ENCODE assay signal across 32 cellular contexts in the genomic region with DNA sequence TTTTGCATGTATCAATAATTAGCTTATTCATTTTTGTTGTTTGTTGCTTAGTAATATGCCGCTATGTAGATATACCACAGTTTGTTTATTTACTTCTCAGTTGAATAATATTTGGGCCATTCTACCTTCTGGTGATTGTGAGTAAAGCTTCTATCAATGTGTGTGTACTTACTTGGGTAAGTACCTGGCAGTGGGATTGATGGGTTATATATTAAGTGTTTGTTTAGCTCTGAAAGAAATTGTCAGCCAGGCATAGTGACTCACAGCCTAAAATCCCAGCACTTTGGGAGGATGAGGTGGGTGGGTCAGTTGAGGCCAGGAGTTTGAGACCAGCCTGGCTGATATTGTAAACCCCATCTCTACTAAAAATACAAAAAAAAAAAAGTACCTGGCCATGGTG.
"Had no signal": no experiment of that assay in that cellular context is flagged by ENCODE, and none has a peak within 500 bp of the region (broad histone marks: within the 10 kb centered on the region; RNA-seq: fewer than 3 reads in every experiment).

No MANE protein-coding gene starts in this region.

- H3K27me3 ChIP-seq: adrenal gland, body of pancreas, brain microvascular endothelial cell, breast epithelium had no signal

- H3K4me1 ChIP-seq: adrenal gland, body of pancreas, breast epithelium had no signal

- H3K4me3 ChIP-seq: adrenal gland, body of pancreas, breast epithelium had no signal

- H3K9me3 ChIP-seq: adrenal gland, body of pancreas had no signal

- ATAC-seq: activated CD8-positive, alpha-beta T cell treated with anti-CD3 and anti-CD28 coated beads for 36 hours; activated naive CD4-positive, alpha-beta T cell treated with anti-CD3 and anti-CD28 coated beads, Interleukin-2, amount 50 U/mL, for 72 hours; activated T-cell treated with anti-CD3 and anti-CD28 coated beads, Interleukin-2, amount 50 U/mL, for 4 hours; activated T-cell treated with anti-CD3 and anti-CD28 coated beads, Interleukin-2, amount 50 U/mL, for 72 hours; activated T-helper 17 cell treated with anti-CD3 and anti-CD28 coated beads, Interleukin-2, amount 50 U/mL, for 72 hours; body of pancreas had no signal

- H3K36me3 ChIP-seq: adrenal gland, brain microvascular endothelial cell, breast epithelium had no signal

- H3K27ac ChIP-seq: adrenal gland, body of pancreas, brain microvascular endothelial cell, breast epithelium, VCaP had no signal

- DNase-seq: activated B cell treated with CpG ODN at 0.5 μM for 24 hours; activated CD4-positive, alpha-beta memory T cell treated with anti-CD3 and anti-CD28 coated beads for 36 hours; activated CD4-positive, alpha-beta T cell treated with anti-CD3 and anti-CD28 coated beads for 4 hours; activated CD4-positive, alpha-beta T cell treated with anti-CD3 and anti-CD28 coated beads, Interleukin-2, amount 10 ng/mL, durations not matched to agents 24 days and 14 days; activated CD4-positive, alpha-beta T cell treated with anti-CD3 and anti-CD28 coated beads, Interleukin-2, amount 50 U/mL, for 1 hour; activated CD4-positive, alpha-beta T cell treated with anti-CD3 and anti-CD28 coated beads, Interleukin-2, amount 50 U/mL, for 4 hours; activated CD4-positive, CD25-positive, alpha-beta regulatory T cell treated with anti-CD3 and anti-CD28 coated beads, Interleukin-2, amount 50 U/mL, for 72 hours; activated CD8-positive, alpha-beta memory T cell treated with anti-CD3 and anti-CD28 coated beads, Interleukin-2, amount 50 U/mL, for 4 hours; activated CD8-positive, alpha-beta T cell treated with anti-CD3 and anti-CD28 coated beads for 36 hours; activated effector memory CD4-positive, alpha-beta T cell treated with anti-CD3 and anti-CD28 coated beads, Interleukin-2, amount 50 U/mL, for 16 hours; activated gamma-delta T cell treated with Interleukin-2 at 50 U/mL for 16 hours; activated naive CD4-positive, alpha-beta T cell; activated naive CD4-positive, alpha-beta T cell treated with anti-CD3 and anti-CD28 coated beads for 36 hours; activated naive CD4-positive, alpha-beta T cell treated with anti-CD3 and anti-CD28 coated beads, Interleukin-2, amount 50 U/mL, for 16 hours; activated naive CD8-positive, alpha-beta T cell treated with anti-CD3 and anti-CD28 coated beads for 36 hours; activated T-cell treated with anti-CD3 and anti-CD28 coated beads for 4 hours; activated T-cell treated with anti-CD3 and anti-CD28 coated beads, Interleukin-2, amount 50 U/mL, for 1 hour; activated T-cell treated with anti-CD3 and anti-CD28 coated beads, Interleukin-2, amount 50 U/mL, for 4 hours; activated T-cell treated with anti-CD3 and anti-CD28 coated beads, Interleukin-2, amount 50 U/mL, for 72 hours; adrenal gland; amniotic stem cell; aorta; body of pancreas; brain microvascular endothelial cell; central memory CD4-positive, alpha-beta T cell; T-helper 1 cell; T-helper 2 cell; T-helper 9 cell had no signal
